Comparison of ENCODE assay signal across 1 cellular context in the genomic region with DNA sequence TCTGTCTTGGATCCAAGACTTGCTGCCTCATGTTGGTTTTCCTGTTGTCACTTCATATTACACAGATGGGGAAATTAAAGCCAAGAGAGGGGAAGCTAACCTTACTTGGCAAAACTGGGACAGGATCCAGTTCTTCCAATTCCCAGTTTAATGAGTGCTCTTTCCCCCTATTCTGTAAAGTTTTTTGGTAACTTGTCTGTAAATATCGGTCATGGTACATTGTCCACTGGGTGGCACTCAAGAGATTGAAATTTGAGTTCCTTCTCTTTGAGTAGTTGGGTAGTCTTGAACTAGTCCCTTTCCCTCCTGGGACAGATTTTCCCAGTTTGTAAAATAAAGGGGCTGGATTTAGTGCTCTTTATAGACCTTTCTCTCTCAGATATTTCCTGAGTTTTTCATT.
TF ChIP-seq lines count a peak whose summit lies in the region.

No MANE protein-coding gene starts in this region.

TF ChIP-seq in HepG2, 621 proteins besides CTCF, POLR2A, EP300 and RAD21:
- TF ChIP-seq ZNF720 (CRISPR knock-in tag; IDR thresholded peaks at IDR 0.05) (no peak), ZBTB2 (CRISPR knock-in tag; IDR thresholded peaks at IDR 0.05; ENCODE audit: low read depth) (no peak), STAG1 (CRISPR knock-in tag; IDR thresholded peaks at IDR 0.05) (peak; percentile 49)
